9 cellular contexts compared by ENCODE assay signal in the genomic region with DNA sequence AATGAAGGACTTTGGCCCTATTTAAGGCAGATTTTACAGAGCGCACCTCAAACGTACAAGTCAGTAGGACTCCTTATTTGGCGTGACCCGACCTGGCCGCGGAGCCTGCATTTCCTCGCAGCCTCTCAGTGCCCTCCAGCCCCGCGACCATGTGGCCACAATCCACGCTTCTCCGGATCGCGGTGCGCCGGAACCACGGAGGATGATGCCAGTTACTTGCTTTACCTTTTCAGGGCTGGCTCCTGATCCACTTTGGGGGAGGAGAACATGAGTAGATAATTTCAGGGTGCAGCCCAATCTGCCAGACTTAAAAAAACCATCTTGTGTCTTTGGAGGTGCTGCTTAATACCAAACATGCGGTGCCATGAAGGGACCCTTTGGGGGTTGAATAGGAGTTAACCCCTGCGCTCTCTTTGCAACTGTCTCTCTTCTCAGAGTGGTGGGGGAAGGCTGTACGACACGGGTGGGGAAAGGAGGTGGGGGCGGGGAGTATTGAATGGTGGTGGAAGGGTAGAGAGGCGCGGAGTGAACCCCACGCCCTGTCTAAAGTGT. TPM values are rescaled to one million over a fixed set of nuclear protein-coding genes. Genes with fewer than 3 reads are reported as not detected.
DNase-seq lines count a peak whose midpoint lies in the region; ATAC-seq, FAIRE-seq and TF ChIP-seq lines count a peak whose summit lies in the region.
"Had no signal": no experiment of that assay in that cellular context is flagged by ENCODE, and none has a peak within 500 bp of the region (broad histone marks: within the 10 kb centered on the region; RNA-seq: fewer than 3 reads in every experiment).

No MANE protein-coding gene starts in this region.

- 88% methylated on average over 24 of the region's 24 CpGs for whole genome bisulfite sequencing in A549 (ENCODE audit: missing lambda C conversion rate)

- H3K4me2 ChIP-seq in A549 = peak overlapping the region; percentile 80
- H3K4me2 ChIP-seq in astrocyte (ENCODE audit: low read length) = peak overlapping the region; percentile 99

- H3K4me1 ChIP-seq in A549 (peaks cover 5% of the 10 kb centered on the region; the same call in 2 of the 3 replicates), astrocyte (ENCODE audit: insufficient read depth, low read length) (peaks cover 8% of the 10 kb centered on the region), stomach smooth muscle (ENCODE audit: control insufficient read depth, insufficient read depth, low read length) (peaks cover 28% of the 10 kb centered on the region)

- peak overlapping the region; percentile 100 for H3K9ac ChIP-seq in astrocyte (ENCODE audit: low read length)
- peak overlapping the region; percentile 51 to 87 for H3K9ac ChIP-seq in stomach smooth muscle (ENCODE audit: low read length in 2 of 2)

- TF ChIP-seq POLR2A in A549 (IDR thresholded peaks at IDR 0.05; ENCODE audit: low read length) = no peak

- peak overlapping the region in 1 of 2 experiments; percentile 99; a peak in 1 of 6 replicates for H3K27ac ChIP-seq in A549
- no peak overlapping the region for H3K27ac ChIP-seq in astrocyte (ENCODE audit: low read depth, low read length)
- H3K27ac ChIP-seq in layer of hippocampus (ENCODE audit: low read depth, low read length) = peak overlapping the region; percentile 100
- H3K27ac ChIP-seq in stomach smooth muscle (ENCODE audit: low read length) = no peak overlapping the region

- H3K36me3 ChIP-seq in MG63 = no peaks in the 10 kb centered on the region
- H3K36me3 ChIP-seq in astrocyte (ENCODE audit: insufficient read depth, low read length) = no peaks in the 10 kb centered on the region
- H3K36me3 ChIP-seq in stomach smooth muscle (ENCODE audit: control insufficient read depth in 2 of 2, insufficient read depth in 2 of 2, low read length in 2 of 2) = no peaks in the 10 kb centered on the region

- TF ChIP-seq EP300 in A549 (IDR thresholded peaks at IDR 0.05) = no peak

- H3K4me1 Mint-ChIP-seq in astrocyte (ENCODE audit: low read depth, unreplicated experiment) = peaks cover 8% of the 10 kb centered on the region

- H3K79me2 ChIP-seq in astrocyte (ENCODE audit: insufficient read depth, low read length) = no peaks in the 10 kb centered on the region

- TF ChIP-seq CTCF in A549 (IDR thresholded peaks at IDR 0.05) = no peak
- TF ChIP-seq CTCF in astrocyte (IDR thresholded peaks at IDR 0.05; ENCODE audit: insufficient read depth, low read depth, low read length) = no peak
- no peak for TF ChIP-seq CTCF in D721Med (IDR thresholded peaks at IDR 0.05; ENCODE audit: insufficient read depth, missing control alignments)

- CTCF ChIA-PET in A549 (lab: Yijun Ruan, JAX) = interaction anchor here (0.9 to 2.3 kb wide), 5 partner anchors 13 to 42 kb away, joined by 3 to 10 read pairs (median 6); a partner anchor contains a TSS

- H3K27ac Mint-ChIP-seq in astrocyte (ENCODE audit: unreplicated experiment) = no peak overlapping the region

- peak overlapping the region; percentile 77 for H2AFZ ChIP-seq in astrocyte (ENCODE audit: low read depth, low read length)

- H3K36me3 Mint-ChIP-seq in astrocyte (ENCODE audit: low read depth, unreplicated experiment) = no peaks in the 10 kb centered on the region

- H3K4me3 ChIP-seq in A549 (peak overlapping the region; percentile 58; the same call in 2 of the 3 replicates), MG63 (peak overlapping the region; percentile 43), astrocyte (ENCODE audit: insufficient read depth, low read depth, low read length) (peak overlapping the region; percentile 80), stomach smooth muscle (ENCODE audit: low read length in 2 of 2) (peak overlapping the region; percentile 10 to 86)

- FAIRE-seq in A549 (lab: Jason Lieb, UNC) = no peak
- FAIRE-seq in astrocyte (lab: Jason Lieb, UNC) = no peak
- FAIRE-seq in D721Med (lab: Jason Lieb, UNC) = no peak
- FAIRE-seq: G401.6 had no signal

- no peaks in the 10 kb centered on the region for H4K20me1 ChIP-seq in astrocyte (ENCODE audit: insufficient read depth, low read length)

- peaks cover 14% of the 10 kb centered on the region for H3K27me3 Mint-ChIP-seq in astrocyte (ENCODE audit: low read depth, unreplicated experiment)

- TF ChIP-seq RAD21 in A549 (conservative IDR thresholded peaks at IDR 0.05 in 1 of 2, IDR thresholded peaks at IDR 0.05 in 1 of 2) = no peak

- H3K4me3 Mint-ChIP-seq in astrocyte (ENCODE audit: unreplicated experiment) = peak overlapping the region; percentile 77

- DNase-seq in A549 (ENCODE audit: low read depth in 1 of 2, low spot score in 1 of 2) (no peak), MG63 (no peak), astrocyte (ENCODE audit: low read depth) (no peak), D721Med (ENCODE audit: insufficient read length, low spot score) (no peak), CD1c-positive myeloid dendritic cell (ENCODE audit: extremely low spot score) (no peak)

- no peaks in the 10 kb centered on the region for H3K9me3 Mint-ChIP-seq in astrocyte (ENCODE audit: unreplicated experiment)

- ATAC-seq in A549 (no peak), HG03342 (IDR thresholded peaks at IDR 0.05; ENCODE audit: unreplicated experiment) (no peak)

- POLR2A ChIA-PET in A549 (lab: Yijun Ruan, JAX) = interaction anchor here (1.9 to 2.4 kb wide), 2 partner anchors 8 to 81 kb away, joined by 7 to 15 read pairs; a partner anchor contains a TSS

- H3K9me3 ChIP-seq in A549 (no peaks in the 10 kb centered on the region), MG63 (no peaks in the 10 kb centered on the region), astrocyte (ENCODE audit: insufficient read depth, low read depth, low read length) (no peaks in the 10 kb centered on the region), stomach smooth muscle (ENCODE audit: control insufficient read depth in 2 of 2, low read length in 2 of 2) (no peaks in the 10 kb centered on the region)

- H3K27me3 ChIP-seq in MG63 (no peaks in the 10 kb centered on the region), astrocyte (ENCODE audit: insufficient read depth, low read length) (peaks cover 29% of the 10 kb centered on the region), layer of hippocampus (ENCODE audit: control insufficient read depth, insufficient read depth, low read length) (no peaks in the 10 kb centered on the region), stomach smooth muscle (ENCODE audit: control insufficient read depth in 1 of 2, insufficient read depth in 2 of 2, low read length in 2 of 2) (no peaks in the 10 kb centered on the region)

TF ChIP-seq in A549, 52 proteins besides CTCF, POLR2A, EP300 and RAD21:
- TF ChIP-seq, protein P1, sequence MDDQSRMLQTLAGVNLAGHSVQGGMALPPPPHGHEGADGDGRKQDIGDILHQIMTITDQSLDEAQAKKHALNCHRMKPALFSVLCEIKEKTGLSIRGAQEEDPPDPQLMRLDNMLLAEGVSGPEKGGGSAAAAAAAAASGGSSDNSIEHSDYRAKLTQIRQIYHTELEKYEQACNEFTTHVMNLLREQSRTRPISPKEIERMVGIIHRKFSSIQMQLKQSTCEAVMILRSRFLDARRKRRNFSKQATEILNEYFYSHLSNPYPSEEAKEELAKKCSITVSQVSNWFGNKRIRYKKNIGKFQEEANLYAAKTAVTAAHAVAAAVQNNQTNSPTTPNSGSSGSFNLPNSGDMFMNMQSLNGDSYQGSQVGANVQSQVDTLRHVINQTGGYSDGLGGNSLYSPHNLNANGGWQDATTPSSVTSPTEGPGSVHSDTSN (IDR thresholded peaks at IDR 0.05) = no peak
- TF ChIP-seq CBX8 (IDR thresholded peaks at IDR 0.05) (no peak), PHF8 (IDR thresholded peaks at IDR 0.05; ENCODE audit: borderline replicate concordance, low read depth) (no peak), JUNB (IDR thresholded peaks at IDR 0.05) (no peak), HDAC2 (IDR thresholded peaks at IDR 0.05) (no peak)
- TF ChIP-seq, protein P2, sequence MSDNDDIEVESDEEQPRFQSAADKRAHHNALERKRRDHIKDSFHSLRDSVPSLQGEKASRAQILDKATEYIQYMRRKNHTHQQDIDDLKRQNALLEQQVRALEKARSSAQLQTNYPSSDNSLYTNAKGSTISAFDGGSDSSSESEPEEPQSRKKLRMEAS (IDR thresholded peaks at IDR 0.05) = no peak

RNA-seq across cellular contexts. Expression of a gene that starts 1.5 kb away (rescaled TPM):
- polyA plus RNA-seq in A549 (2011; rRNA removed) (1.3 and 1.5 TPM in 2 replicates), A549 (2017; fragmentation: RNase III; extraction: RNeasy Plus Mini Kit Qiagen cat#74134 plus additional on column Dnase treatment) (1.2 to 2.3 TPM (median 2.0 TPM) in 3 replicates)
- polyA plus RNA-seq in A549 (2012; cell fraction: cytosol; rRNA removed) = 1.1 and 1.9 TPM in 2 replicates
- polyA plus RNA-seq in A549 (2012; cell fraction: nucleus; rRNA removed) = 1.5 and 2.2 TPM in 2 replicates
- 1.8 and 2.7 TPM in 2 replicates for polyA minus RNA-seq in A549 (2011; rRNA and poly(A)+ RNA removed)
- total RNA-seq in MG63 (2014; rRNA removed; shearing (Covaris generic); ENCODE audit: low replicate concordance) = 3.8 and 5.9 TPM in 2 replicates
- total RNA-seq in astrocyte = 1.4 and 2.5 TPM in 2 replicates

RNA-seq across cellular contexts. Expression of a gene that starts 14.0 kb away (rescaled TPM):
- polyA plus RNA-seq in A549 (2011; rRNA removed) (4.1 and 4.4 TPM in 2 replicates), A549 (2017; fragmentation: RNase III; extraction: RNeasy Plus Mini Kit Qiagen cat#74134 plus additional on column Dnase treatment) (2.8 to 5.0 TPM (median 3.9 TPM) in 3 replicates)
- 5.6 and 7.8 TPM in 2 replicates for polyA plus RNA-seq in A549 (2012; cell fraction: cytosol; rRNA removed)
- 4.9 and 6.3 TPM in 2 replicates for polyA plus RNA-seq in A549 (2012; cell fraction: nucleus; rRNA removed)
- 3.3 and 3.6 TPM in 2 replicates for polyA minus RNA-seq in A549 (2011; rRNA and poly(A)+ RNA removed)
- 4.7 and 15.4 TPM in 2 replicates for total RNA-seq in MG63 (2014; rRNA removed; shearing (Covaris generic); ENCODE audit: low replicate concordance)
- total RNA-seq in astrocyte = 7.4 and 7.8 TPM in 2 replicates

RNA-seq across cellular contexts. Expression of a gene that starts 28.1 kb away (rescaled TPM):
- 11.9 and 13.9 TPM in 2 replicates for polyA plus RNA-seq in A549 (2011; rRNA removed)
- polyA plus RNA-seq in A549 (2012; cell fraction: cytosol; rRNA removed) = 3.3 and 3.7 TPM in 2 replicates
- 4.1 and 6.7 TPM in 2 replicates for polyA plus RNA-seq in A549 (2012; cell fraction: nucleus; rRNA removed)
- polyA plus RNA-seq in A549 (2017; fragmentation: RNase III; extraction: RNeasy Plus Mini Kit Qiagen cat#74134 plus additional on column Dnase treatment) = 6.0 to 6.9 TPM (median 6.6 TPM) in 3 replicates
- 5.8 and 6.7 TPM in 2 replicates for polyA minus RNA-seq in A549 (2011; rRNA and poly(A)+ RNA removed)
- 1.7 and 3.2 TPM in 2 replicates for total RNA-seq in MG63 (2014; rRNA removed; shearing (Covaris generic); ENCODE audit: low replicate concordance)
- 9.0 and 9.2 TPM in 2 replicates for total RNA-seq in astrocyte
